In genomic region chr10:52266858-52267257, GRCh38 we compare ENCODE assay signal across 28 cellular contexts.
"Had no signal": no experiment of that assay in that cellular context is flagged by ENCODE, and none has a peak within 500 bp of the region (broad histone marks: within the 10 kb centered on the region; RNA-seq: fewer than 3 reads in every experiment).

No MANE protein-coding gene starts in this region.

- FAIRE-seq: colon, endometrium, endothelial cell of umbilical vein, frontal cortex had no signal

- H3K4me3 ChIP-seq: colonic mucosa, coronary artery, dorsolateral prefrontal cortex, esophagus muscularis mucosa, esophagus squamous epithelium, gastrocnemius medialis, gastroesophageal sphincter, heart left ventricle, heart right ventricle had no signal

- H3K9me3 ChIP-seq: colonic mucosa, esophagus muscularis mucosa, esophagus squamous epithelium, gastrocnemius medialis, gastroesophageal sphincter, heart left ventricle, heart right ventricle had no signal

- H3K36me3 ChIP-seq: colonic mucosa, esophagus squamous epithelium had no signal

- DNase-seq: colonic mucosa; cortex of kidney; dermis blood vessel endothelial cell; dorsolateral prefrontal cortex; effector CD4-positive, alpha-beta T cell; effector CD8-positive, alpha-beta T cell; effector memory CD4-positive, alpha-beta T cell; effector memory CD8-positive, alpha-beta T cell; endodermal cell; erythroblast; esophagus squamous epithelium; foreskin fibroblast; foreskin melanocyte; gastrocnemius medialis; glutamatergic neuron; head of caudate nucleus; heart left ventricle; heart right ventricle had no signal

- H3K4me1 ChIP-seq: colonic mucosa, esophagus muscularis mucosa, esophagus squamous epithelium, foreskin keratinocyte, gastroesophageal sphincter, heart left ventricle, heart right ventricle had no signal

- ATAC-seq: effector memory CD8-positive, alpha-beta T cell; esophagus mucosa; foreskin keratinocyte; gastrocnemius medialis; gastroesophageal sphincter; heart left ventricle; heart right ventricle had no signal

- H3K27me3 ChIP-seq: colonic mucosa, dorsolateral prefrontal cortex, esophagus muscularis mucosa, esophagus squamous epithelium, foreskin keratinocyte, gastrocnemius medialis, gastroesophageal sphincter, heart left ventricle, heart right ventricle had no signal

- H3K27ac ChIP-seq: colonic mucosa, coronary artery, dorsolateral prefrontal cortex, epithelial cell of prostate, esophagus muscularis mucosa, esophagus squamous epithelium, foreskin keratinocyte, gastrocnemius medialis, gastroesophageal sphincter, heart left ventricle, heart right ventricle had no signal
